ENCODE assay signal across 26 cellular contexts in genomic region chr12:26847431-26847830, GRCh38.
"Had no signal": no experiment of that assay in that cellular context is flagged by ENCODE, and none has a peak within 500 bp of the region (broad histone marks: within the 10 kb centered on the region; RNA-seq: fewer than 3 reads in every experiment).

No MANE protein-coding gene starts in this region.

- H3K9me3 Mint-ChIP-seq: activated B cell treated with CpG ODN at 0.5 μM for 24 hours; activated CD4-positive, alpha-beta T cell treated with anti-CD3 and anti-CD28 coated beads, Interleukin-2, amount 10 ng/mL, durations not matched to agents 24 days and 14 days; activated naive CD4-positive, alpha-beta T cell treated with anti-CD3 and anti-CD28 coated beads for 36 hours; activated T-cell treated with anti-CD3 and anti-CD28 coated beads, Interleukin-2, amount 50 U/mL, for 4 hours; activated T-helper 17 cell treated with anti-CD3 and anti-CD28 coated beads, Interleukin-2, amount 50 U/mL, for 72 hours; brain had no signal

- H3K9me3 ChIP-seq: MG63 had no signal

- H3K4me3 Mint-ChIP-seq: activated B cell treated with CpG ODN at 0.5 μM for 24 hours; activated CD4-positive, alpha-beta T cell treated with anti-CD3 and anti-CD28 coated beads, Interleukin-2, amount 10 ng/mL, durations not matched to agents 24 days and 14 days; activated naive CD4-positive, alpha-beta T cell treated with anti-CD3 and anti-CD28 coated beads for 36 hours; activated naive CD8-positive, alpha-beta T cell; activated T-cell treated with anti-CD3 and anti-CD28 coated beads, Interleukin-2, amount 50 U/mL, for 4 hours; activated T-helper 17 cell treated with anti-CD3 and anti-CD28 coated beads, Interleukin-2, amount 50 U/mL, for 72 hours; brain; T-helper 17 cell had no signal

- H3K27ac Mint-ChIP-seq: activated CD4-positive, alpha-beta T cell treated with anti-CD3 and anti-CD28 coated beads, Interleukin-2, amount 10 ng/mL, durations not matched to agents 24 days and 14 days; activated naive CD4-positive, alpha-beta T cell treated with anti-CD3 and anti-CD28 coated beads for 36 hours; activated naive CD8-positive, alpha-beta T cell; activated T-helper 17 cell treated with anti-CD3 and anti-CD28 coated beads, Interleukin-2, amount 50 U/mL, for 72 hours; brain; T-helper 17 cell had no signal

- DNase-seq: activated B cell treated with CpG ODN at 0.5 μM for 24 hours; activated CD4-positive, alpha-beta T cell treated with anti-CD3 and anti-CD28 coated beads for 1 hour; activated CD4-positive, alpha-beta T cell treated with anti-CD3 and anti-CD28 coated beads, Interleukin-2, amount 10 ng/mL, durations not matched to agents 24 days and 14 days; activated CD4-positive, alpha-beta T cell treated with anti-CD3 and anti-CD28 coated beads, Interleukin-2, amount 50 U/mL, for 48 hours; activated CD8-positive, alpha-beta memory T cell treated with anti-CD3 and anti-CD28 coated beads for 24 hours; activated gamma-delta T cell; activated naive CD4-positive, alpha-beta T cell treated with anti-CD3 and anti-CD28 coated beads for 36 hours; activated T-cell treated with anti-CD3 and anti-CD28 coated beads, Interleukin-2, amount 50 U/mL, for 4 hours; amygdala; KG1; MG63; NCI-H1105 treated with DMSO at 0.1 percent for 48 hours; NCI-H1436 treated with DMSO at 0.1 percent for 48 hours; NCI-H187 treated with DMSO at 0.1 percent for 48 hours; NCI-H2081 treated with DMSO at 0.1 percent for 48 hours; NCI-H446; NCI-H524; PC-9; SHP77 treated with DMSO at 0.1 percent for 48 hours; T-helper 17 cell; T-helper 9 cell had no signal

- FAIRE-seq: astrocyte had no signal

- ATAC-seq: activated T-cell treated with anti-CD3 and anti-CD28 coated beads, Interleukin-2, amount 50 U/mL, for 4 hours; activated T-helper 17 cell treated with anti-CD3 and anti-CD28 coated beads, Interleukin-2, amount 50 U/mL, for 72 hours; T-helper 17 cell had no signal

- H3K4me3 ChIP-seq: cardiac muscle cell, MG63, PC-9 had no signal

- H2AFZ ChIP-seq: PC-9 had no signal

- H3K4me1 Mint-ChIP-seq: activated T-helper 17 cell treated with anti-CD3 and anti-CD28 coated beads, Interleukin-2, amount 50 U/mL, for 72 hours; brain had no signal

- H3K27me3 Mint-ChIP-seq: activated B cell treated with CpG ODN at 0.5 μM for 24 hours, brain had no signal

- H3K36me3 Mint-ChIP-seq: activated naive CD8-positive, alpha-beta T cell; brain had no signal

- H3K36me3 ChIP-seq: cardiac muscle cell, MG63 had no signal

- H3K27ac ChIP-seq: cardiac muscle cell, PC-9 had no signal

- H3K27me3 ChIP-seq: cardiac muscle cell had no signal
